ENCODE assay signal across 23 cellular contexts in the genomic region with DNA sequence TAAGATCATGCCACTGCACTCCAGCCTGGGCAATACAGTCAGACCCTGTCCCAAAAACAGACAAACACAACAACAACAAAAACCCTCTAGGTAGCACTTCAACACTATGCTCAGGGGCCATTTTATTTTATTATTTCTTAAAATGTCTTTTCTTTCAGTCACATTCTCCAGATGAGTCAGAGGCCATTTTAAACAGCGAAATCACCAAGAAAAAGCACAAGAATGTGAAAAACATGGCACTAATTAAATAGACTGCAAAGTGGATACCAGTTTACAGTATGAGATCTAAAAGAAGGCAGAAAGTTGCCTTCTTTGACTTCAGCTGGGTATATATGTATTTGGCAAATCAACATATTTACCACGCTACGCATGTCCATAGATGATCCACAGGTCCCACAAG. TPM values are rescaled to one million over a fixed set of nuclear protein-coding genes. Genes with fewer than 3 reads are reported as not detected.
DNase-seq lines count a peak whose midpoint lies in the region; ATAC-seq, FAIRE-seq and TF ChIP-seq lines count a peak whose summit lies in the region.
"Had no signal": no experiment of that assay in that cellular context is flagged by ENCODE, and none has a peak within 500 bp of the region (broad histone marks: within the 10 kb centered on the region; RNA-seq: fewer than 3 reads in every experiment).

No MANE protein-coding gene starts in this region.

- TF ChIP-seq POLR2A in GM12891 (IDR thresholded peaks at IDR 0.05; ENCODE audit: low read depth, low read length), result 0 out of 2 replicates have a peak, but pooled peaks have one; percentile 48

- H3K4me2 ChIP-seq in SU-DHL-6 (ENCODE audit: low read depth, low read length, poor library complexity, severe bottlenecking), result no peak overlapping the region
- H3K4me2 ChIP-seq: KMS-11 had no signal

- H3F3A ChIP-seq in SU-DHL-6 (ENCODE audit: insufficient read depth), result peaks cover 2% of the 10 kb centered on the region; the same call in 1 of the 2 replicates

- no peak for ATAC-seq in HG02885 (IDR thresholded peaks at IDR 0.05; ENCODE audit: poor library complexity, unreplicated experiment)

- DNase-seq in AG20443 (ENCODE audit: low spot score), result peak; percentile 27
- DNase-seq in GM12891 (ENCODE audit: insufficient read length, low spot score), result no peak
- DNase-seq in renal cortical epithelial cell (ENCODE audit: low read depth), result peak; percentile 8
- DNase-seq in activated naive CD4-positive, alpha-beta T cell treated with anti-CD3 and anti-CD28 coated beads, Interleukin-2, amount 50 U/mL, for 16 hours, result no peak
- DNase-seq in mesenteric fat pad (ENCODE audit: low spot score), result no peak
- DNase-seq: CD8-positive, alpha-beta memory T cell; DMS 273 treated with DMSO at 0.1 percent for 48 hours; DMS79; GF-D8; H7; MM.1S; NCI-H1048; NCI-H1417; NCI-H1694 treated with DMSO at 0.1 percent for 48 hours; NCI-H2081; NCI-H2227 treated with DMSO at 0.1 percent for 48 hours; NCI-H526 treated with DMSO at 0.1 percent for 48 hours; RPMI8226; SHP77 had no signal

- no peak overlapping the region for H3K9ac ChIP-seq in SU-DHL-6 (ENCODE audit: low read length)
- H3K9ac ChIP-seq: KMS-11 had no signal

- H3K27ac ChIP-seq in SU-DHL-6 (ENCODE audit: low read depth, low read length), result 0 out of 2 replicates have a peak overlapping the region, but pooled peaks have one; percentile 24
- H3K27ac ChIP-seq: C4-2B, KMS-11 had no signal

- no peaks in the 10 kb centered on the region for H3K9me2 ChIP-seq in SU-DHL-6 (replicated peaks; ENCODE audit: insufficient read depth, low read length)

- no peak for FAIRE-seq in GM12891 (lab: Jason Lieb, UNC)

- H2AFZ ChIP-seq in SU-DHL-6 (ENCODE audit: low read depth, low read length, severe bottlenecking), result peak overlapping the region; percentile 3

- H3K4me3 ChIP-seq in SU-DHL-6 (ENCODE audit: insufficient read depth, low read length, poor library complexity, severe bottlenecking), result no peak overlapping the region

- no peaks in the 10 kb centered on the region for H3K79me2 ChIP-seq in SU-DHL-6 (ENCODE audit: insufficient read depth, low read length)

- H3K27me3 ChIP-seq in SU-DHL-6 (ENCODE audit: low read length), result no peaks in the 10 kb centered on the region

- H3K36me3 ChIP-seq in SU-DHL-6 (ENCODE audit: low read length), result no peaks in the 10 kb centered on the region

- TF ChIP-seq CTCF in SU-DHL-6 (IDR thresholded peaks at IDR 0.05; ENCODE audit: insufficient read depth, low read length, poor library complexity, severe bottlenecking), result no peak

- no peaks in the 10 kb centered on the region for H4K20me1 ChIP-seq in SU-DHL-6 (ENCODE audit: low read depth, low read length)

- peaks cover 18% of the 10 kb centered on the region; the same call in 1 of the 2 replicates for H3K9me3 ChIP-seq in SU-DHL-6 (ENCODE audit: insufficient read depth, low read length)

TF ChIP-seq in GM12891, 5 proteins besides CTCF, POLR2A, EP300 and RAD21:
- TF ChIP-seq POLR2AphosphoS5 (IDR thresholded peaks at IDR 0.05; ENCODE audit: low read depth, low read length) (no peak), TAF1 (IDR thresholded peaks at IDR 0.05; ENCODE audit: low read depth, low read length) (no peak), POU2F2 (IDR thresholded peaks at IDR 0.05; ENCODE audit: low read depth, low read length) (no peak), SPI1 (IDR thresholded peaks at IDR 0.05; ENCODE audit: low read depth, low read length) (no peak), PAX5 (IDR thresholded peaks at IDR 0.05; ENCODE audit: insufficient read depth, low read length, severe bottlenecking) (no peak)

RNA-seq across cellular contexts. Expression of gene FGL2, which starts 6.1 kb away (rescaled TPM):
- 6.5 TPM for polyA plus RNA-seq in GM12891 (2012; ENCODE audit: low read depth, missing spikeins)
- total RNA-seq in renal cortical epithelial cell, result 0.30 and 1.0 TPM in 2 replicates
- total RNA-seq in mesenteric fat pad, result 34.4 TPM
- total RNA-seq: H7 had no signal

Comparison
In these comparisons a context has a peak if more than half of its experiments do, and no peak if none do; other contexts are left out.
1. DNase-seq: peak in AG20443 (single experiment) and renal cortical epithelial cell (single experiment); none in GM12891 (single experiment), activated naive CD4-positive, alpha-beta T cell treated with anti-CD3 and anti-CD28 coated beads, Interleukin-2, amount 50 U/mL, for 16 hours (single experiment) and mesenteric fat pad (single experiment).
2. RNA of gene FGL2, which starts 6.1 kb away (total RNA-seq): 34.4 TPM in mesenteric fat pad (single experiment); 0.30 to 1.0 TPM in renal cortical epithelial cell; every median in the first group is over 10 times any median in the second.